ENCODE assay signal across 18 cellular contexts in the genomic region with DNA sequence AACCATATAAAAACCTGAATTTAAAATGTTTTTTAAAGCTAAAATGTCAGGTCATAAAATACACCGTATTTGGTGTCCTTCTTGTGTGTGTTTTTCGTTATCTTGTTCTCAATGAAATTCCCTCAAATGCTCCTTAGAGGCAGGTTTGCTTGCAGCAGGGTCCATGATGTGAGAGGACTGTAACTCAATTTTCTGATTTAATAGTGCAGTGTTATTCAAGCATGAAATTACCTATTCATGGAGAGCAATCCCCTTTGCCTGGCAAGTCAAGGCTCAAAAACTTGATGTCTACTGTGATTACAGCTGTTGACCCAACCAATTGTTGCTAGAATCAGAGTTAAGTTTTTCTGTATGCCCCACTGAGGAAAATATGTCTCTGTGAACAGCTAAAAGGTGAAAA.
DNase-seq lines count a peak whose midpoint lies in the region; ATAC-seq and TF ChIP-seq lines count a peak whose summit lies in the region.
"Had no signal": no experiment of that assay in that cellular context is flagged by ENCODE, and none has a peak within 500 bp of the region (broad histone marks: within the 10 kb centered on the region; RNA-seq: fewer than 3 reads in every experiment).

No MANE protein-coding gene starts in this region.

- no peaks in the 10 kb centered on the region for H3K36me3 Mint-ChIP-seq in CD14-positive monocyte
- peaks cover 0 to 5% (median 0%) of the 10 kb centered on the region in 3 donors for H3K36me3 Mint-ChIP-seq in naive thymus-derived CD8-positive, alpha-beta T cell

- POLR2A ChIA-PET in naive thymus-derived CD8-positive, alpha-beta T cell (lab: Charles Lee) = no interaction called here

- peak; percentile 12 for DNase-seq in DMS 273 (lab: John Stamatoyannopoulos, UW; ENCODE audit: unreplicated experiment)
- DNase-seq in DMS 273 treated with DMSO at 0.1 percent for 48 hours (lab: John Stamatoyannopoulos, UW) = no peak
- peak in 2 of 3 experiments; percentile 27 to 71 for DNase-seq in NCI-H1417 (lab: John Stamatoyannopoulos, UW)
- peak; percentile 36 for DNase-seq in NCI-H526 treated with DMSO at 0.1 percent for 48 hours (lab: John Stamatoyannopoulos, UW)
- peak; percentile 12 for DNase-seq in iPS-NIHi11 (ENCODE audit: low spot score)
- no peak for DNase-seq in activated CD4-positive, alpha-beta T cell treated with anti-CD3 and anti-CD28 coated beads for 1 hour
- DNase-seq in CD14-positive monocyte (ENCODE audit: low spot score) = no peak
- no peak for DNase-seq in naive thymus-derived CD8-positive, alpha-beta T cell
- DNase-seq: DMS79 treated with DMSO at 0.1 percent for 48 hours, H9, HFFc6, KG1, NCI-H1092 treated with DMSO at 0.1 percent for 48 hours, NCI-H187 treated with DMSO at 0.1 percent for 48 hours, NCI-H446 treated with DMSO at 0.1 percent for 48 hours, NCI-H774, OCI-M1 had no signal

- H3K4me1 Mint-ChIP-seq in CD14-positive monocyte = no peaks in the 10 kb centered on the region
- no peaks in the 10 kb centered on the region for H3K4me1 Mint-ChIP-seq in naive thymus-derived CD8-positive, alpha-beta T cell

- H3K4me3 Mint-ChIP-seq in CD14-positive monocyte = no peak overlapping the region
- H3K4me3 Mint-ChIP-seq in naive thymus-derived CD8-positive, alpha-beta T cell = no peak overlapping the region
- H3K4me3 Mint-ChIP-seq: H9; HFFc6; T-helper 1 cell treated with Interleukin-12 subunit alpha and Interleukin-12 subunit beta and Interleukin-4 antibody, amounts not matched to agents 30 μg/mL and 1 μg/mL, for 36 hours had no signal

- no peaks in the 10 kb centered on the region for H3K27me3 Mint-ChIP-seq in CD14-positive monocyte (ENCODE audit: low read depth in 3 of 3)
- H3K27me3 Mint-ChIP-seq in naive thymus-derived CD8-positive, alpha-beta T cell = no peaks in the 10 kb centered on the region

- no peak for ATAC-seq in naive thymus-derived CD8-positive, alpha-beta T cell

- intact Hi-C loops in CD14-positive monocyte (cut with micrococcal nuclease) = no loop called here

- TF ChIP-seq CTCF in CD14-positive monocyte (IDR thresholded peaks at IDR 0.05) = no peak

- no peak overlapping the region for H3K27ac Mint-ChIP-seq in CD14-positive monocyte
- H3K27ac Mint-ChIP-seq in naive thymus-derived CD8-positive, alpha-beta T cell = no peak overlapping the region
- H3K27ac Mint-ChIP-seq: H9; HFFc6; T-helper 1 cell treated with Interleukin-12 subunit alpha and Interleukin-12 subunit beta and Interleukin-4 antibody, amounts not matched to agents 30 μg/mL and 1 μg/mL, for 36 hours had no signal

- H3K9me3 Mint-ChIP-seq in CD14-positive monocyte = peaks cover 0 to 11% (median 5%) of the 10 kb centered on the region in 7 donors
- H3K9me3 Mint-ChIP-seq in naive thymus-derived CD8-positive, alpha-beta T cell = peaks cover 0 to 19% (median 9%) of the 10 kb centered on the region in 9 donors

Comparison
In these comparisons a context has a peak if more than half of its experiments do, and no peak if none do; other contexts are left out.
1. DNase-seq: peak in DMS 273 (single experiment), NCI-H1417 (2 of 3), NCI-H526 treated with DMSO at 0.1 percent for 48 hours (single experiment) and iPS-NIHi11 (single experiment); none in DMS 273 treated with DMSO at 0.1 percent for 48 hours (single experiment), activated CD4-positive, alpha-beta T cell treated with anti-CD3 and anti-CD28 coated beads for 1 hour (single experiment), CD14-positive monocyte (single experiment) and naive thymus-derived CD8-positive, alpha-beta T cell (0 of 10).